Comparison of ENCODE assay signal across 22 cellular contexts in the genomic region with DNA sequence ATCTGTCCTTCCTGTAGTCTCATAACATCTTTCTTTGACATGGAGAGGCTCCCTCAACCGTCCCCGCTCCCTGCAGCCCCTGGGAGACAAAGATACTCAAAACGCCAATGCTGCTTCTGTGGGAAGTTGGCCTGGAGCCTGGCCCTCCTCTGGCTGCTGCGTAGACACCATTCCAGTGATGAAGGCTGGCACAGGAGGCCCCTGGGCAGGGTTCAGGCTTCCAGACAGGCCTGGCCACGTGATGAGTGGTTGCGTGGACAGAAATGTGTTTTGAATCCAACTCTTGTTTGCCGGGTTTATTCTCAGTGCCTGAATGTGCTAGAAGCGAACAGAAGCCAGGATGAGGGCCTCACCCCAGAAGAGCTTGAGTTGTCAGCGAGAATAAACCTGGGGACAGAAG. TPM values are rescaled to one million over a fixed set of nuclear protein-coding genes. Genes with fewer than 3 reads are reported as not detected.
DNase-seq lines count a peak whose midpoint lies in the region; ATAC-seq, FAIRE-seq and TF ChIP-seq lines count a peak whose summit lies in the region.
"Had no signal": no experiment of that assay in that cellular context is flagged by ENCODE, and none has a peak within 500 bp of the region (broad histone marks: within the 10 kb centered on the region; RNA-seq: fewer than 3 reads in every experiment).

No MANE protein-coding gene starts in this region.

- no peaks in the 10 kb centered on the region for H3K9me3 ChIP-seq in K562 (replicated peaks; ENCODE audit: control insufficient read depth, insufficient read depth, low read depth, low read length)
- H3K9me3 ChIP-seq in left ventricle myocardium inferior (replicated peaks): peaks cover 8% of the 10 kb centered on the region
- H3K9me3 ChIP-seq in naive thymus-derived CD4-positive, alpha-beta T cell (ENCODE audit: control insufficient read depth in 2 of 3, low read length in 3 of 3): no peaks in the 10 kb centered on the region

- H3K4me1 ChIP-seq in K562 (replicated peaks in 1 of 2; ENCODE audit: control insufficient read depth in 2 of 2, insufficient read depth in 2 of 2, low read length in 2 of 2) (peaks cover 0 to 3% of the 10 kb centered on the region in 2 experiments; a peak in 1 of 5 replicates), left ventricle myocardium inferior (peaks cover 31% of the 10 kb centered on the region), mesendoderm (ENCODE audit: control insufficient read depth, low read depth, low read length) (no peaks in the 10 kb centered on the region)
- no peaks in the 10 kb centered on the region for H3K4me1 ChIP-seq in naive thymus-derived CD4-positive, alpha-beta T cell (ENCODE audit: control insufficient read depth in 2 of 2, insufficient read depth in 2 of 2, low read length in 2 of 2)

- peaks cover 0 to 7% (median 0%) of the 10 kb centered on the region in 7 donors for H3K4me1 Mint-ChIP-seq in naive thymus-derived CD4-positive, alpha-beta T cell

- H3K79me2 ChIP-seq in K562 (ENCODE audit: control insufficient read depth, insufficient read depth, low read length) (no peaks in the 10 kb centered on the region), mesendoderm (ENCODE audit: control insufficient read depth, insufficient read depth, low read length) (no peaks in the 10 kb centered on the region)

- POLR2A ChIA-PET in K562 (lab: Yijun Ruan, JAX): interaction anchor here (1.0 to 1.3 kb wide), 2 partner anchors 31 to 295 kb away, joined by 3 read pairs; partner anchors contain the start of gene ATP6V0E1
- POLR2A ChIA-PET in naive thymus-derived CD4-positive, alpha-beta T cell (lab: Charles Lee): no interaction called here

- ATAC-seq in K562: no peak
- no peak for ATAC-seq in naive thymus-derived CD4-positive, alpha-beta T cell
- ATAC-seq: GM12878, HCT116, Panc1 had no signal

- H3K36me3 ChIP-seq in K562 (ENCODE audit: control insufficient read depth, insufficient read depth, low read length): no peaks in the 10 kb centered on the region
- no peaks in the 10 kb centered on the region for H3K36me3 ChIP-seq in left ventricle myocardium inferior
- no peaks in the 10 kb centered on the region for H3K36me3 ChIP-seq in naive thymus-derived CD4-positive, alpha-beta T cell (ENCODE audit: control insufficient read depth in 2 of 3, insufficient read depth in 3 of 3, low read length in 3 of 3)
- H3K36me3 ChIP-seq in mesendoderm (ENCODE audit: control insufficient read depth, insufficient read depth, low read length): no peaks in the 10 kb centered on the region

- no peak overlapping the region for H3K4me3 ChIP-seq in K562
- peak overlapping the region; percentile 32 for H3K4me3 ChIP-seq in left ventricle myocardium inferior
- H3K4me3 ChIP-seq in naive thymus-derived CD4-positive, alpha-beta T cell (ENCODE audit: low read length): no peak overlapping the region
- no peak overlapping the region for H3K4me3 ChIP-seq in mesendoderm (ENCODE audit: low read length)
- H3K4me3 ChIP-seq: GM12878 had no signal

- no peaks in the 10 kb centered on the region for H3K9me1 ChIP-seq in K562 (ENCODE audit: control insufficient read depth, insufficient read depth, low read length)

- peaks cover 46 to 69% (median 63%) of the 10 kb centered on the region in 5 donors for H3K27me3 Mint-ChIP-seq in naive thymus-derived CD4-positive, alpha-beta T cell

- H3K18ac ChIP-seq in mesendoderm (ENCODE audit: low read length): no peak overlapping the region

- no peaks in the 10 kb centered on the region for H4K20me1 ChIP-seq in K562 (replicated peaks; ENCODE audit: control insufficient read depth, insufficient read depth, low read length)

- in situ Hi-C loops in K562 (cut with MboI): loop anchor here (10.0 kb wide), 1 partner anchor 573 kb away; no protein-coding TSS in a partner anchor

- no peak overlapping the region for H3K4me3 Mint-ChIP-seq in naive thymus-derived CD4-positive, alpha-beta T cell
- H3K4me3 Mint-ChIP-seq: CD4-positive, alpha-beta T cell had no signal

- H3K4me2 ChIP-seq in K562 (ENCODE audit: insufficient read depth, low read length) (no peak overlapping the region), mesendoderm (ENCODE audit: low read length) (no peak overlapping the region)

- no TSS peak for BruUV-seq in K562 (replicated peaks; lab: Mats Ljungman, UMichigan)

- no peak overlapping the region for H2BK120ac ChIP-seq in mesendoderm (ENCODE audit: low read depth, low read length)

- H2BK5ac ChIP-seq in mesendoderm (ENCODE audit: low read length): no peak overlapping the region

- peaks cover 6 to 17% of the 10 kb centered on the region in 2 experiments; a peak in 4 of 5 replicates for H3K27me3 ChIP-seq in K562 (ENCODE audit: control insufficient read depth in 2 of 2, insufficient read depth in 2 of 2, low read length in 2 of 2)
- H3K27me3 ChIP-seq in left ventricle myocardium inferior (ENCODE audit: low read depth): peaks cover 58% of the 10 kb centered on the region
- H3K27me3 ChIP-seq in naive thymus-derived CD4-positive, alpha-beta T cell (ENCODE audit: control insufficient read depth in 2 of 2, insufficient read depth in 2 of 2, low read length in 2 of 2): peaks cover 0 to 6% of the 10 kb centered on the region in 2 donors
- H3K27me3 ChIP-seq in mesendoderm (ENCODE audit: insufficient read depth, low read length, poor library complexity): no peaks in the 10 kb centered on the region

- no peak overlapping the region for H2AK5ac ChIP-seq in mesendoderm (ENCODE audit: low read length)

- no peak overlapping the region for H4K8ac ChIP-seq in mesendoderm (ENCODE audit: low read depth, low read length)

- TF ChIP-seq CTCF in K562 (IDR thresholded peaks at IDR 0.05 in 2 of 3, conservative IDR thresholded peaks at IDR 0.05 in 1 of 3; ENCODE audit: insufficient read depth in 2 of 3, low read depth in 1 of 3, low read length in 3 of 3) (no peak), left ventricle myocardium inferior (IDR thresholded peaks at IDR 0.05; ENCODE audit: borderline replicate concordance) (no peak)

- H3K9me3 Mint-ChIP-seq in naive thymus-derived CD4-positive, alpha-beta T cell: peaks cover 0 to 15% (median 6%) of the 10 kb centered on the region in 11 donors
- H3K9me3 Mint-ChIP-seq: CD4-positive, alpha-beta T cell had no signal

- H3K27ac ChIP-seq in K562 (ENCODE audit: extremely low read depth, low read depth, low read length) (no peak overlapping the region), left ventricle myocardium inferior (replicated peaks) (peak overlapping the region; percentile 89), mesendoderm (ENCODE audit: low read depth, low read length) (no peak overlapping the region)
- no peak overlapping the region for H3K27ac ChIP-seq in naive thymus-derived CD4-positive, alpha-beta T cell (ENCODE audit: low read depth, low read length)

- H3K27ac Mint-ChIP-seq in naive thymus-derived CD4-positive, alpha-beta T cell: no peak overlapping the region
- H3K27ac Mint-ChIP-seq: CD4-positive, alpha-beta T cell had no signal

- CTCF ChIA-PET in K562 (lab: Yijun Ruan, JAX; ENCODE audit: low intra/inter-chr PET ratio): no interaction called here
- CTCF ChIA-PET in naive thymus-derived CD4-positive, alpha-beta T cell (lab: Charles Lee): no interaction called here

- H3K4ac ChIP-seq in mesendoderm (ENCODE audit: low read depth, low read length): no peak overlapping the region

- no peak overlapping the region for H3K23ac ChIP-seq in mesendoderm (ENCODE audit: low read length)

- no peak for DNase-seq in K562 (ENCODE audit: extremely low read depth in 1 of 4, low spot score in 3 of 4)
- DNase-seq in globus pallidus (ENCODE audit: low spot score): peak; percentile 37
- peak; percentile 85 for DNase-seq in left ventricle myocardium inferior
- peak; percentile 51 for DNase-seq in mucosa of gallbladder (ENCODE audit: low spot score)
- DNase-seq in DMS79 treated with DMSO at 0.1 percent for 48 hours (lab: John Stamatoyannopoulos, UW): no peak
- DNase-seq in naive thymus-derived CD4-positive, alpha-beta T cell: no peak
- no peak for DNase-seq in mesendoderm
- DNase-seq: CD4-positive, alpha-beta T cell; DMS153; EL; GOT3; KG1; NCI-H1436; NCI-H1930; NCI-H345; NCI-H526 treated with DMSO at 0.1 percent for 48 hours; SW 1271 had no signal

- H3K79me1 ChIP-seq in mesendoderm (ENCODE audit: low read length): no peaks in the 10 kb centered on the region

- WGBS in K562 (ENCODE audit: insufficient coverage, low coverage, missing lambda C conversion rate): 15% methylated on average over 9 of the region's 9 CpGs
- WGBS in mesendoderm (ENCODE audit: extremely low coverage, insufficient coverage, low lambda C conversion rate): no CpG with 5 or more reads among the region's 9 CpGs

- H3K9ac ChIP-seq in K562 (ENCODE audit: insufficient read depth in 1 of 2, low read depth in 2 of 2, low read length in 2 of 2) (peak overlapping the region in 1 of 2 experiments; percentile 65; a peak in 1 of 4 replicates), mesendoderm (ENCODE audit: low read length) (no peak overlapping the region)

- no peak for TF ChIP-seq EP300 in K562 (IDR thresholded peaks at IDR 0.05; ENCODE audit: low read length)

- TF ChIP-seq RAD21 in K562 (CRISPR knock-in tag; conservative IDR thresholded peaks at IDR 0.05 in 1 of 2, IDR thresholded peaks at IDR 0.05 in 1 of 2): no peak

- H2BK15ac ChIP-seq in mesendoderm (replicated peaks; ENCODE audit: low read depth): no peak overlapping the region

- H3K56ac ChIP-seq in mesendoderm (ENCODE audit: low read length): no peak overlapping the region

- peak overlapping the region; percentile 37 for H2AFZ ChIP-seq in K562 (ENCODE audit: low read depth, low read length)

- no peak for TF ChIP-seq POLR2A in K562 (conservative IDR thresholded peaks at IDR 0.05)

- intact Hi-C loops in K562 (cut with micrococcal nuclease) (no loop called here), left ventricle myocardium inferior (cut with micrococcal nuclease) (no loop called here)
- intact Hi-C loops in naive thymus-derived CD4-positive, alpha-beta T cell (cut with micrococcal nuclease): no loop called here

- H4K5ac ChIP-seq in mesendoderm (ENCODE audit: low read length): no peak overlapping the region

- no peak for FAIRE-seq in K562 (lab: Jason Lieb, UNC)
- FAIRE-seq: GM12878 had no signal

- no peaks in the 10 kb centered on the region for H3K36me3 Mint-ChIP-seq in naive thymus-derived CD4-positive, alpha-beta T cell

RNA-seq across cellular contexts. Expression of gene NKX2-5, which starts 43.2 kb away (rescaled TPM):
- not detected in 2 replicates for total RNA-seq in K562 (2011; cell fraction: chromatin; rRNA removed; ENCODE audit: low replicate concordance)
- not detected in 2 replicates for total RNA-seq in K562 (2011; cell fraction: nucleolus; rRNA removed)
- total RNA-seq in K562 (2011; cell fraction: nucleoplasm; rRNA removed): not detected in 2 replicates
- total RNA-seq in K562 (2014; rRNA removed): not detected in 2 replicates
- not detected in 2 replicates for total RNA-seq in K562 (2014; rRNA removed; fragmentation: Illumina TruSeq; extraction: Trizol)
- not detected in 2 replicates for total RNA-seq in K562 (2015; rRNA removed; fragmentation: Illumina TruSeq; extraction: Trizol)
- total RNA-seq in K562 (2021): not detected in 2 replicates
- not detected in 2 replicates for polyA plus RNA-seq in K562 (2011; rRNA removed)
- polyA plus RNA-seq in K562 (2011; cell fraction: cytosol; rRNA removed): not detected in 2 replicates
- not detected in 2 replicates for polyA plus RNA-seq in K562 (2011; cell fraction: nucleus; rRNA removed)
- not detected in 2 replicates for polyA plus RNA-seq in K562 (2012)
- polyA plus RNA-seq in K562 (2014; fragmentation: Illumina TruSeq; extraction: Trizol): not detected in 2 replicates
- polyA plus RNA-seq in K562 (2014; fragmentation: Nextera tagmentation; extraction: Ambion mirVana): not detected
- not detected in 2 replicates for polyA plus RNA-seq in K562 (2014; rRNA removed)
- polyA minus RNA-seq in K562 (2011; rRNA and poly(A)+ RNA removed): not detected in 2 replicates
- polyA minus RNA-seq in K562 (2011; cell fraction: cytosol; rRNA and poly(A)+ RNA removed): not detected in 2 replicates
- not detected in 2 replicates for polyA minus RNA-seq in K562 (2011; cell fraction: nucleus; rRNA and poly(A)+ RNA removed)
- 248 TPM for total RNA-seq in left ventricle myocardium inferior
- total RNA-seq in mucosa of gallbladder: not detected
- not detected for total RNA-seq in naive thymus-derived CD4-positive, alpha-beta T cell
- polyA plus RNA-seq in naive thymus-derived CD4-positive, alpha-beta T cell: not detected
- polyA plus RNA-seq in mesendoderm (2013, experiment 1 of 2): 0.44 TPM
- polyA plus RNA-seq in mesendoderm (2013, experiment 2 of 2): 0.32 TPM
- total RNA-seq: CD4-positive, alpha-beta T cell; GM12878 had no signal
- polyA plus RNA-seq: AG04450, BJ had no signal

RNA-seq across cellular contexts. Expression of gene STC2, which starts 50.0 kb away (rescaled TPM):
- 18.5 and 24.8 TPM in 2 replicates for total RNA-seq in K562 (2011; cell fraction: chromatin; rRNA removed; ENCODE audit: low replicate concordance)
- 30.9 and 40.0 TPM in 2 replicates for total RNA-seq in K562 (2011; cell fraction: nucleolus; rRNA removed)
- 23.3 and 29.5 TPM in 2 replicates for total RNA-seq in K562 (2011; cell fraction: nucleoplasm; rRNA removed)
- total RNA-seq in K562 (2014; rRNA removed) (23.8 and 30.1 TPM in 2 replicates), K562 (2014; rRNA removed; fragmentation: Illumina TruSeq; extraction: Trizol) (6.5 and 7.4 TPM in 2 replicates), K562 (2015; rRNA removed; fragmentation: Illumina TruSeq; extraction: Trizol) (7.2 and 8.9 TPM in 2 replicates), K562 (2021) (19.2 and 21.8 TPM in 2 replicates), left ventricle myocardium inferior (12.4 TPM), mucosa of gallbladder (10.3 TPM)
- polyA plus RNA-seq in K562 (2011; rRNA removed) (4.3 and 4.7 TPM in 2 replicates), K562 (2014; fragmentation: Illumina TruSeq; extraction: Trizol) (11.4 and 16.1 TPM in 2 replicates), K562 (2014; fragmentation: Nextera tagmentation; extraction: Ambion mirVana) (under 1 TPM; 0.62 to 0.63 TPM), K562 (2014; rRNA removed) (25.6 and 31.7 TPM in 2 replicates)
- 1.9 and 4.0 TPM in 2 replicates for polyA plus RNA-seq in K562 (2011; cell fraction: cytosol; rRNA removed)
- 8.8 and 11.6 TPM in 2 replicates for polyA plus RNA-seq in K562 (2011; cell fraction: nucleus; rRNA removed)
- polyA plus RNA-seq in K562 (2012): 8.1 and 31.8 TPM in 2 replicates
- polyA minus RNA-seq in K562 (2011; rRNA and poly(A)+ RNA removed): 4.0 and 5.4 TPM in 2 replicates
- polyA minus RNA-seq in K562 (2011; cell fraction: cytosol; rRNA and poly(A)+ RNA removed): 3.7 and 4.5 TPM in 2 replicates
- polyA minus RNA-seq in K562 (2011; cell fraction: nucleus; rRNA and poly(A)+ RNA removed): 16.7 and 17.5 TPM in 2 replicates
- total RNA-seq in naive thymus-derived CD4-positive, alpha-beta T cell: 10 to 100 TPM in 1 of 5 experiments, not detected in 4; 28.3 TPM
- polyA plus RNA-seq in naive thymus-derived CD4-positive, alpha-beta T cell: not detected
- 23.3 TPM for polyA plus RNA-seq in mesendoderm (2013, experiment 1 of 2)
- polyA plus RNA-seq in mesendoderm (2013, experiment 2 of 2): 24.9 TPM
- total RNA-seq: CD4-positive, alpha-beta T cell had no signal

Comparison
In these comparisons a context has a peak if more than half of its experiments do, and no peak if none do; other contexts are left out.
1. DNase-seq: peak in globus pallidus (single experiment), left ventricle myocardium inferior (single experiment) and mucosa of gallbladder (single experiment); none in K562 (0 of 4), DMS79 treated with DMSO at 0.1 percent for 48 hours (single experiment), naive thymus-derived CD4-positive, alpha-beta T cell (0 of 9) and mesendoderm (single experiment).
2. RNA of gene NKX2-5, which starts 43.2 kb away (total RNA-seq): 248 TPM in left ventricle myocardium inferior (single experiment); not detected in K562, not detected in mucosa of gallbladder (single experiment) and not detected in naive thymus-derived CD4-positive, alpha-beta T cell; every median in the first group is over 100 times any median in the second.